Comparison of ENCODE assay signal across 23 cellular contexts in genomic region chr10:111890046-111890445, GRCh38.
"Had no signal": no experiment of that assay in that cellular context is flagged by ENCODE, and none has a peak within 500 bp of the region (broad histone marks: within the 10 kb centered on the region; RNA-seq: fewer than 3 reads in every experiment).

No MANE protein-coding gene starts in this region.

- ATAC-seq: Panc1, PC-3, Right ventricle myocardium inferior had no signal

- DNase-seq: KBM-7, MV-4-11, NCI-H1048, NCI-H1105, NCI-H1417 treated with DMSO at 0.1 percent for 48 hours, NCI-H146, NCI-H187, NCI-H2029, NCI-H2081 treated with DMSO at 0.1 percent for 48 hours, NCI-H2171, NCI-H226, NCI-H446, NCI-H510A, NCI-H524 treated with DMSO at 0.1 percent for 48 hours, NCI-H69, NCI-H774, PC-3, SHP77 treated with DMSO at 0.1 percent for 48 hours, SJCRH30 had no signal

- H3K4me3 ChIP-seq: SJCRH30, SK-N-MC had no signal

- H3K36me3 ChIP-seq: SJCRH30 had no signal

- H3K27me3 ChIP-seq: SJCRH30 had no signal

- H3K4me1 ChIP-seq: SJCRH30 had no signal

- H3K27ac ChIP-seq: HL-60, SJCRH30, SK-N-MC had no signal
